In the genomic region with DNA sequence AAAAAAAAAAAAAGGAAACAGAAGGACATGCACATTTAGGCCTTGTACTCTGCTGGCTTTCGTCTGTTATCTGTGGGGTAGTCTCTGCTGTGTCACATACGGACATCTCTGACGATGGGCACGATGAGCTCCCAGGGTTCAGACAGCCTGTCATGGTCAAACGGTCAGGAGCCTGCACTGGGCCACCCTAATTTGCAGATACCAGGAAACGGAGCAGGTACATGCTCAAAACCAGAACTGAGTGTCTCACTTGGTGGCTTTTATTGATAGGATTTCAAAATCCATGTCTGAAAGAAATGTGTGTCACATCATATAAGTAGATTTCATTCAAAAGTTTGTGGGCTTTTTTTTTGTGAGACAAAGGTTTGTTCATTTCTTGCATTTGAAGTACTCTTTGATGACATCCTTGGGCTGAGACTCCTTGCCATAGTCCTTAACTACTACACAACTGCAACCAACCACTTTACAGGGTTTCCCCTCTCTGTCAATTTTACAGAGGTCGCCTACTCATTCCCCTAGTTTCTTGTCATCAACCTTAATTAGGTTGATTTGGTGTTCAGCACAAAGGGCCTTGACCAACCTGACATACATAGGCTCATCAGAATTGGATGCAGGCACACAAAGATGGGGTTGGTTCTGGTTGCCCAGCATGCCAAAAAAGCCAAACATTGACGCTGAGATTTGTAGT, we compare ENCODE assay signal across 24 cellular contexts. TPM values are rescaled to one million over a fixed set of nuclear protein-coding genes. Genes with fewer than 3 reads are reported as not detected.
DNase-seq lines count a peak whose midpoint lies in the region; ATAC-seq, FAIRE-seq and TF ChIP-seq lines count a peak whose summit lies in the region.
"Had no signal": no experiment of that assay in that cellular context is flagged by ENCODE, and none has a peak within 500 bp of the region (broad histone marks: within the 10 kb centered on the region; RNA-seq: fewer than 3 reads in every experiment).

No MANE protein-coding gene starts in this region.

- H3K27ac Mint-ChIP-seq in endodermal cell, result no peak overlapping the region
- no peak overlapping the region for H3K27ac Mint-ChIP-seq in stimulated activated memory B cell treated with anti-CD40 and anti-IgM and Interleukin-4, amounts not matched to agents 10 μg/mL and 1 μg/mL and 100 μg/mL, for 72 hours
- H3K27ac Mint-ChIP-seq: CD8-positive, alpha-beta T cell; HFFc6 had no signal

- TF ChIP-seq CTCF in heart right ventricle (IDR thresholded peaks at IDR 0.05) (no peak), endodermal cell (conservative IDR thresholded peaks at IDR 0.05) (no peak), vagina (IDR thresholded peaks at IDR 0.05) (no peak)

- H3K4me3 ChIP-seq in heart right ventricle (no peak overlapping the region), endodermal cell (ENCODE audit: low read length) (no peak overlapping the region), vagina (no peak overlapping the region)
- H3K4me3 ChIP-seq: BLaER1 treated with 17β-estradiol and CSF1 and Interleukin-3, amounts not matched to agents 10 nM and 100 nM; Peyer's patch had no signal

- no peaks in the 10 kb centered on the region for H3K9me3 Mint-ChIP-seq in endodermal cell
- H3K9me3 Mint-ChIP-seq in stimulated activated memory B cell treated with anti-CD40 and anti-IgM and Interleukin-4, amounts not matched to agents 10 μg/mL and 1 μg/mL and 100 μg/mL, for 72 hours, result no peaks in the 10 kb centered on the region
- H3K9me3 Mint-ChIP-seq: CD8-positive, alpha-beta T cell; HFFc6 had no signal

- no peaks in the 10 kb centered on the region for H3K9me3 ChIP-seq in heart right ventricle
- no peaks in the 10 kb centered on the region for H3K9me3 ChIP-seq in endodermal cell (ENCODE audit: control insufficient read depth, low read length)
- H3K9me3 ChIP-seq in vagina, result no peaks in the 10 kb centered on the region
- H3K9me3 ChIP-seq: BLaER1 treated with 17β-estradiol and CSF1 and Interleukin-3, amounts not matched to agents 10 nM and 100 nM; Peyer's patch had no signal

- intact Hi-C loops in heart right ventricle (cut with DNase I), result no loop called here
- intact Hi-C loops in left cardiac atrium (cut with DNase I), result no loop called here
- intact Hi-C loops in vagina (cut with DNase I), result no loop called here

- H3K36me3 ChIP-seq in heart right ventricle (peaks cover 0 to 26% (median 0%) of the 10 kb centered on the region in 9 donors), endodermal cell (ENCODE audit: control insufficient read depth, insufficient read depth, low read length) (peaks cover 4% of the 10 kb centered on the region), vagina (no peaks in the 10 kb centered on the region)
- H3K36me3 ChIP-seq: Peyer's patch had no signal

- peaks cover 9% of the 10 kb centered on the region for H3K36me3 Mint-ChIP-seq in endodermal cell (ENCODE audit: low read depth)
- H3K36me3 Mint-ChIP-seq in stimulated activated memory B cell treated with anti-CD40 and anti-IgM and Interleukin-4, amounts not matched to agents 10 μg/mL and 1 μg/mL and 100 μg/mL, for 72 hours, result peaks cover 13% of the 10 kb centered on the region

- H3K4me1 Mint-ChIP-seq in endodermal cell, result peaks cover 42% of the 10 kb centered on the region
- peaks cover 11% of the 10 kb centered on the region for H3K4me1 Mint-ChIP-seq in stimulated activated memory B cell treated with anti-CD40 and anti-IgM and Interleukin-4, amounts not matched to agents 10 μg/mL and 1 μg/mL and 100 μg/mL, for 72 hours

- H3K27ac ChIP-seq in heart right ventricle, result peak overlapping the region in 7 of 10 donors; percentile 6 to 64 (median 39)
- no peak overlapping the region for H3K27ac ChIP-seq in endodermal cell (ENCODE audit: low read depth, low read length)
- no peak overlapping the region for H3K27ac ChIP-seq in vagina
- H3K27ac ChIP-seq: BLaER1 treated with 17β-estradiol and CSF1 and Interleukin-3, amounts not matched to agents 10 nM and 100 nM; Peyer's patch had no signal

- no peak for TF ChIP-seq POLR2A in vagina (IDR thresholded peaks at IDR 0.05)

- no peak overlapping the region for H3K4me3 Mint-ChIP-seq in endodermal cell
- no peak overlapping the region for H3K4me3 Mint-ChIP-seq in stimulated activated memory B cell treated with anti-CD40 and anti-IgM and Interleukin-4, amounts not matched to agents 10 μg/mL and 1 μg/mL and 100 μg/mL, for 72 hours
- H3K4me3 Mint-ChIP-seq: CD8-positive, alpha-beta T cell; HFFc6 had no signal

- H3K9ac ChIP-seq in endodermal cell (ENCODE audit: extremely low read depth, low read length, poor library complexity, severe bottlenecking), result no peak overlapping the region
- H3K9ac ChIP-seq: BLaER1 treated with 17β-estradiol and CSF1 and Interleukin-3, amounts not matched to agents 10 nM and 100 nM had no signal

- no peaks in the 10 kb centered on the region for H3K27me3 ChIP-seq in heart right ventricle
- H3K27me3 ChIP-seq in endodermal cell (ENCODE audit: control insufficient read depth, insufficient read depth, low read length, poor library complexity, severe bottlenecking), result no peaks in the 10 kb centered on the region
- no peaks in the 10 kb centered on the region for H3K27me3 ChIP-seq in vagina
- H3K27me3 ChIP-seq: BLaER1 treated with 17β-estradiol and CSF1 and Interleukin-3, amounts not matched to agents 10 nM and 100 nM; Peyer's patch had no signal

- WGBS in heart right ventricle, 2 donors, result 52 to 66% methylated on average over 8 of the region's 8 CpGs
- 91 to 93% methylated on average over 8 of the region's 8 CpGs for WGBS in endodermal cell (ENCODE audit: insufficient coverage in 1 of 2, insufficient read length in 1 of 2), 2 experiments

- no peaks in the 10 kb centered on the region for H3K27me3 Mint-ChIP-seq in endodermal cell (ENCODE audit: insufficient read depth)
- no peaks in the 10 kb centered on the region for H3K27me3 Mint-ChIP-seq in stimulated activated memory B cell treated with anti-CD40 and anti-IgM and Interleukin-4, amounts not matched to agents 10 μg/mL and 1 μg/mL and 100 μg/mL, for 72 hours

- DNase-seq in heart right ventricle, result no peak
- no peak for DNase-seq in left cardiac atrium
- no peak for DNase-seq in GM18507 (ENCODE audit: extremely low spot score, insufficient read length, low read depth)
- peak; percentile 55 for DNase-seq in endodermal cell
- DNase-seq in vagina (ENCODE audit: extremely low spot score in 2 of 2), result no peak
- DNase-seq in NCI-H345 (lab: John Stamatoyannopoulos, UW), result no peak
- DNase-seq: Calu3; CD8-positive, alpha-beta T cell; DMS53; EL; HFFc6; KBM-7; NCI-H1105; NCI-H2081 treated with DMSO at 0.1 percent for 48 hours; NCI-H748 treated with DMSO at 0.1 percent for 48 hours; NK-92 treated with Interleukin-12 subunit alpha and Interleukin-12 subunit beta, amount 100 ng/mL, for 24 hours; Peyer's patch had no signal

- FAIRE-seq in GM18507 (lab: Jason Lieb, UNC), result peak; percentile 12
- FAIRE-seq: H54, HepG2 had no signal

- peaks cover 22 to 98% (median 78%) of the 10 kb centered on the region in 9 donors for H3K4me1 ChIP-seq in heart right ventricle
- H3K4me1 ChIP-seq in endodermal cell (ENCODE audit: control insufficient read depth, insufficient read depth, low read length), result peaks cover 21% of the 10 kb centered on the region
- H3K4me1 ChIP-seq in vagina, result peaks cover 27% of the 10 kb centered on the region
- H3K4me1 ChIP-seq: Peyer's patch had no signal

- ATAC-seq in heart right ventricle (no peak), left cardiac atrium (no peak), HG03196 (IDR thresholded peaks at IDR 0.05; ENCODE audit: unreplicated experiment) (no peak)
- peak; percentile 29 for ATAC-seq in stimulated activated memory B cell treated with anti-CD40 and anti-IgM and Interleukin-4, amounts not matched to agents 10 μg/mL and 1 μg/mL and 100 μg/mL, for 72 hours
- ATAC-seq: CD8-positive, alpha-beta T cell; HepG2 had no signal

RNA-seq across cellular contexts. Expression of a gene that starts 9.0 kb away (rescaled TPM):
- 1,000 to 10,000 TPM; 1,320 to 2,236 (median 1,671) TPM for total RNA-seq in heart right ventricle
- 1,000 to 10,000 TPM; 1,088 to 2,104 TPM for polyA plus RNA-seq in heart right ventricle
- 100 to 1,000 TPM; 742 to 839 TPM for total RNA-seq in left cardiac atrium
- total RNA-seq in endodermal cell, result 1 to 10 TPM; 2.1 to 2.3 TPM
- polyA plus RNA-seq in endodermal cell (2013, experiment 1 of 2), result 0.75 TPM
- 0.54 TPM for polyA plus RNA-seq in endodermal cell (2013, experiment 2 of 2)
- total RNA-seq in vagina, result 3.4 TPM
- total RNA-seq: A673; Calu3; CD8-positive, alpha-beta T cell; HFFc6; NCI-H460 had no signal

RNA-seq across cellular contexts. Expression of a gene that starts 59.3 kb away (rescaled TPM):
- total RNA-seq in heart right ventricle (10 to 100 TPM in 8 of 10 donors, 1 to 10 TPM in 2; 8.5 to 19.3 (median 11.0) TPM), left cardiac atrium (10 to 100 TPM; 13.3 to 16.0 TPM), endodermal cell (10 to 100 TPM; 40.1 to 40.8 TPM), vagina (16.7 TPM)
- 10 to 100 TPM; 11.6 to 25.7 TPM for polyA plus RNA-seq in heart right ventricle
- polyA plus RNA-seq in endodermal cell (2013, experiment 1 of 2), result 34.5 TPM
- polyA plus RNA-seq in endodermal cell (2013, experiment 2 of 2), result 28.6 TPM

Comparison
In these comparisons a context has a peak if more than half of its experiments do, and no peak if none do; other contexts are left out.
1. H3K27ac ChIP-seq: peak in heart right ventricle (7 of 10); none in endodermal cell (single experiment) and vagina (single experiment).
2. RNA of a gene that starts 9.0 kb away (total RNA-seq): 1,320 to 2,236 TPM in heart right ventricle and 742 to 839 TPM in left cardiac atrium; 3.4 TPM in vagina (single experiment) and 2.1 to 2.3 TPM in endodermal cell; every median in the first group is over 100 times any median in the second.